30 cellular contexts compared by ENCODE assay signal in the genomic region with DNA sequence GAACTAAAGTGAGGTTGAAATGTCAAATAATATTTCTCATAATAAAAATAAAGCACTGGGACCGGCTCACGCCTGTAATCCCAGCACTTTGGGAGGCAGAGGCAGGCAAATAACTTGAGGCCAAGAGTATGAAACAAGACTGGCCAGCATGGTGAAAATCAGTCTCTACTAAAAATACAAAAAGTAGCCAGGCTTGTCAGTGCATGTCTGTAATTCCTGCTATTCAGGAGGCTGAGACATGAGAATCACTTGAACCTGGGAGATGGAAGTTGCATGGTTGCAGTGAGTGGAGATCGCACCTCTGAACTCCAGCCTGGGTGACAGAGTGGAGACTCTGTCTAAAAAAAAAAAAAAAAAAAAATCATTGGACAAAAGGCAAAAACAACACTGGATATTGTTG. TPM values are rescaled to one million over a fixed set of nuclear protein-coding genes. Genes with fewer than 3 reads are reported as not detected.
"Had no signal": no experiment of that assay in that cellular context is flagged by ENCODE, and none has a peak within 500 bp of the region (broad histone marks: within the 10 kb centered on the region; RNA-seq: fewer than 3 reads in every experiment).

No MANE protein-coding gene starts in this region.

- H3K27me3 ChIP-seq: ovary, right lobe of liver, spleen, suprapubic skin, testis, tibial artery, transverse colon, upper lobe of right lung, uterus had no signal

- H3K4me1 ChIP-seq: parathyroid adenoma, psoas muscle, right lobe of liver, spleen, suprapubic skin, testis, tibial artery, transverse colon, upper lobe of right lung, uterus had no signal

- DNase-seq: naive thymus-derived CD8-positive, alpha-beta T cell; nephron progenitor cell; occipital lobe; ovary; posterior cingulate gyrus; psoas muscle; right cardiac atrium; right lobe of liver; spleen; stimulated activated CD4-positive, alpha-beta T cell treated with anti-CD3 and anti-CD28 coated beads, Interleukin-12 subunit alpha, Interleukin-12 subunit beta, amount 100 ng/mL, for 4 hours; stimulated activated CD4-positive, alpha-beta T cell treated with anti-CD3 and anti-CD28 coated beads, Interleukin-1b, Interleukin-23, amount 100 ng/mL, for 48 hours; stimulated activated CD4-positive, alpha-beta T cell treated with anti-CD3 and anti-CD28 coated beads, Interleukin-4, amount 100 ng/mL, for 1 hour; stimulated activated CD4-positive, alpha-beta T cell treated with anti-CD3 and anti-CD28 coated beads, Interleukin-4, amount 100 ng/mL, for 4 hours; stimulated activated CD8-positive, alpha-beta memory T cell treated with anti-CD3 and anti-CD28 coated beads, Interleukin-4, amount 100 ng/mL, for 48 hours; stimulated activated naive CD4-positive, alpha-beta T cell; stimulated activated naive CD8-positive, alpha-beta T cell treated with anti-CD3 and anti-CD28 coated beads, Interleukin-15, amount 100 ng/mL, for 72 hours; stimulated activated naive CD8-positive, alpha-beta T cell treated with anti-CD3 and anti-CD28 coated beads, Interleukin-15, Interleukin-2, amounts not matched to agents 100 U/mL and 50 U/mL, for 24 hours; substantia nigra; testis; tibial artery; transverse colon; upper lobe of right lung; uterus had no signal

- H3K36me3 ChIP-seq: ovary, right lobe of liver, spleen, suprapubic skin, tibial artery, transverse colon, upper lobe of right lung, uterus had no signal

- ATAC-seq: naive thymus-derived CD8-positive, alpha-beta T cell; natural killer cell treated with Interleukin-12 subunit alpha and Interleukin-12 subunit beta and Interleukin-15 and Interleukin-18, amount 100 ng/mL, for 72 hours; right cardiac atrium; right lobe of liver; stimulated activated memory B cell treated with anti-CD40 and anti-IgM and Interleukin-4, amounts not matched to agents 10 μg/mL and 1 μg/mL and 100 μg/mL, for 72 hours; stimulated activated naive CD8-positive, alpha-beta T cell treated with anti-CD3 and anti-CD28 coated beads, Interleukin-15, amount 100 ng/mL, for 72 hours; stimulated activated naive CD8-positive, alpha-beta T cell treated with anti-CD3 and anti-CD28 coated beads, Interleukin-15, Interleukin-2, amounts not matched to agents 100 U/mL and 50 U/mL, for 24 hours; upper lobe of right lung had no signal

- H3K4me3 ChIP-seq: ovary, psoas muscle, right lobe of liver, skin epidermis, smooth muscle cell, spleen, suprapubic skin, testis, tibial artery, transverse colon, upper lobe of right lung, uterus had no signal

- H3K9me3 ChIP-seq: ovary, psoas muscle, right lobe of liver, spleen, suprapubic skin, testis, tibial artery, transverse colon, upper lobe of right lung, uterus had no signal

RNA-seq across cellular contexts. Expression of a gene that starts 38.4 kb away (rescaled TPM):
- total RNA-seq: naive thymus-derived CD8-positive, alpha-beta T cell; natural killer cell treated with Interleukin-12 subunit alpha and Interleukin-12 subunit beta and Interleukin-15 and Interleukin-18, amount 100 ng/mL, for 72 hours; neural crest cell had no signal
- polyA plus RNA-seq: naive thymus-derived CD8-positive, alpha-beta T cell had no signal
